In genomic region chr11:77799338-77799737, GRCh38 we compare ENCODE assay signal across 30 cellular contexts. TPM values are rescaled to one million over a fixed set of nuclear protein-coding genes. Genes with fewer than 3 reads are reported as not detected.
DNase-seq lines count a peak whose midpoint lies in the region; ATAC-seq and TF ChIP-seq lines count a peak whose summit lies in the region.
"Had no signal": no experiment of that assay in that cellular context is flagged by ENCODE, and none has a peak within 500 bp of the region (broad histone marks: within the 10 kb centered on the region; RNA-seq: fewer than 3 reads in every experiment).

No MANE protein-coding gene starts in this region.

- H3K79me2 ChIP-seq in OCI-LY7 (ENCODE audit: insufficient read depth, low read depth, low read length), result peaks cover 97% of the 10 kb centered on the region

- H3K27me3 ChIP-seq in BLaER1 treated with 17β-estradiol and CSF1 and Interleukin-3, amounts not matched to agents 10 nM and 100 nM, result no peaks in the 10 kb centered on the region
- H3K27me3 ChIP-seq: cardiac muscle cell, esophagus muscularis mucosa, gastrocnemius medialis, sigmoid colon had no signal

- CTCF ChIA-PET in OCI-LY7 (lab: Charles Lee; ENCODE audit: unreplicated experiment), result no interaction called here

- peak; percentile 58 for ATAC-seq in left ventricle myocardium superior
- no peak for ATAC-seq in activated naive CD4-positive, alpha-beta T cell treated with anti-CD3 and anti-CD28 coated beads, Interleukin-2, amount 50 U/mL, for 72 hours
- ATAC-seq: gastrocnemius medialis, GM12878, mucosa of descending colon, SK-N-SH treated with all-trans-retinoic acid at 6 μM for 48 hours had no signal

- no peak overlapping the region for H2AFZ ChIP-seq in OCI-LY7 (ENCODE audit: low read length)
- H2AFZ ChIP-seq: parathyroid adenoma had no signal

- intact Hi-C loops in OCI-LY7 (cut with micrococcal nuclease; ENCODE audit: unreplicated experiment) (no loop called here), left ventricle myocardium superior (cut with micrococcal nuclease) (no loop called here)

- no peaks in the 10 kb centered on the region for H3K9me2 ChIP-seq in OCI-LY7 (ENCODE audit: insufficient read depth, low read length)

- peaks cover 48 to 100% (median 80%) of the 10 kb centered on the region in 11 experiments for H4K20me1 ChIP-seq in BLaER1 treated with 17β-estradiol and CSF1 and Interleukin-3, amounts not matched to agents 10 nM and 100 nM
- H4K20me1 ChIP-seq in OCI-LY7 (ENCODE audit: insufficient read depth, low read length), result no peaks in the 10 kb centered on the region; the same call in 1 of the 2 replicates

- H3K36me3 ChIP-seq in BLaER1 treated with 17β-estradiol and CSF1 and Interleukin-3, amounts not matched to agents 10 nM and 100 nM, result peaks cover 12 to 74% (median 55%) of the 10 kb centered on the region in 11 experiments
- H3K36me3 ChIP-seq in OCI-LY7 (ENCODE audit: insufficient read depth, low read length), result peaks cover 15% of the 10 kb centered on the region
- H3K36me3 ChIP-seq: cardiac muscle cell, gastrocnemius medialis, sigmoid colon had no signal

- peaks cover 10 to 51% (median 47%) of the 10 kb centered on the region in 11 experiments; a peak in 20 of 22 replicates for H3K9me3 ChIP-seq in BLaER1 treated with 17β-estradiol and CSF1 and Interleukin-3, amounts not matched to agents 10 nM and 100 nM (replicated peaks in 1 of 11)
- no peaks in the 10 kb centered on the region for H3K9me3 ChIP-seq in OCI-LY7 (ENCODE audit: low read length)
- H3K9me3 ChIP-seq: esophagus muscularis mucosa, gastrocnemius medialis, mucosa of descending colon, sigmoid colon had no signal

- no peak overlapping the region for H3K4me3 ChIP-seq in AG10803 (ENCODE audit: low read length)
- no peak overlapping the region for H3K4me3 ChIP-seq in BLaER1 treated with 17β-estradiol and CSF1 and Interleukin-3, amounts not matched to agents 10 nM and 100 nM
- H3K4me3 ChIP-seq in OCI-LY7 (ENCODE audit: low read depth, low read length, poor library complexity, severe bottlenecking), result no peak overlapping the region
- H3K4me3 ChIP-seq: cardiac muscle cell, esophagus muscularis mucosa, gastrocnemius medialis, GM12878, mucosa of descending colon, sigmoid colon had no signal

- peak overlapping the region in 2 of 11 experiments; percentile 9 to 11; a peak in 1 of 22 replicates for H3K27ac ChIP-seq in BLaER1 treated with 17β-estradiol and CSF1 and Interleukin-3, amounts not matched to agents 10 nM and 100 nM
- H3K27ac ChIP-seq in OCI-LY7 (ENCODE audit: low read depth, low read length, poor library complexity, severe bottlenecking), result no peak overlapping the region
- H3K27ac ChIP-seq: cardiac muscle cell, esophagus muscularis mucosa, parathyroid adenoma, sigmoid colon had no signal

- DNase-seq in AG10803 (ENCODE audit: low read depth), result peak; percentile 37
- DNase-seq in OCI-LY7 (ENCODE audit: low spot score), result no peak
- DNase-seq in left ventricle myocardium superior, result no peak
- no peak for DNase-seq in CD1c-positive myeloid dendritic cell (ENCODE audit: extremely low spot score)
- DNase-seq in activated naive CD4-positive, alpha-beta T cell treated with anti-CD3 and anti-CD28 coated beads, Interleukin-2, amount 50 U/mL, for 72 hours (ENCODE audit: low spot score in 2 of 2), result no peak
- no peak for DNase-seq in superior temporal gyrus (ENCODE audit: extremely low spot score)
- no peak for DNase-seq in pons (ENCODE audit: low spot score)
- DNase-seq: activated CD4-positive, alpha-beta T cell treated with anti-CD3 and anti-CD28 coated beads, Interleukin-2, amount 10 ng/mL, durations not matched to agents 24 days and 14 days; activated effector memory CD4-positive, alpha-beta T cell treated with anti-CD3 and anti-CD28 coated beads, Interleukin-2, amount 50 U/mL, for 16 hours; amniotic stem cell; DMS79 treated with DMSO at 0.1 percent for 48 hours; endodermal cell; gastrocnemius medialis; H9; hippocampal formation; KG1; mucosa of descending colon; NCI-H187; NCI-H2171 treated with DMSO at 0.1 percent for 48 hours; NCI-H524; NK-92 treated with Interleukin-12 subunit alpha and Interleukin-12 subunit beta, amount 100 ng/mL, for 24 hours; sigmoid colon; T-helper 2 cell had no signal

- no peak for TF ChIP-seq CTCF in AG10803 (conservative IDR thresholded peaks at IDR 0.05; ENCODE audit: low read length)
- TF ChIP-seq CTCF in OCI-LY7 (conservative IDR thresholded peaks at IDR 0.05; ENCODE audit: low read length), result no peak

- peaks cover 0 to 33% of the 10 kb centered on the region in 2 donors for H3K36me3 Mint-ChIP-seq in activated naive CD4-positive, alpha-beta T cell treated with anti-CD3 and anti-CD28 coated beads, Interleukin-2, amount 50 U/mL, for 72 hours

- BruUV-seq in OCI-LY7 (replicated peaks; lab: Mats Ljungman, UMichigan), result no TSS peak

- H3K9me3 Mint-ChIP-seq in activated naive CD4-positive, alpha-beta T cell treated with anti-CD3 and anti-CD28 coated beads, Interleukin-2, amount 50 U/mL, for 72 hours, result peaks cover 0 to 5% of the 10 kb centered on the region in 2 donors

- H3K9ac ChIP-seq in BLaER1 treated with 17β-estradiol and CSF1 and Interleukin-3, amounts not matched to agents 10 nM and 100 nM, result no peak overlapping the region
- H3K9ac ChIP-seq: parathyroid adenoma had no signal

- POLR2A ChIA-PET in OCI-LY7 (lab: Charles Lee), result interaction anchor here (0.7 kb wide), 2 partner anchors 16 to 149 kb away, joined by 3 to 4 read pairs; no protein-coding TSS in a partner anchor

- H3K4me2 ChIP-seq in BLaER1 treated with 17β-estradiol and CSF1 and Interleukin-3, amounts not matched to agents 10 nM and 100 nM, result peak overlapping the region in 9 of 11 experiments; percentile 5 to 42 (median 33); a peak in 10 of 22 replicates
- H3K4me2 ChIP-seq in OCI-LY7 (ENCODE audit: low read length), result peak overlapping the region; percentile 29; the same call in 1 of the 2 replicates

- peaks cover 0 to 24% (median 11%) of the 10 kb centered on the region in 10 experiments; a peak in 14 of 20 replicates for H3K4me1 ChIP-seq in BLaER1 treated with 17β-estradiol and CSF1 and Interleukin-3, amounts not matched to agents 10 nM and 100 nM
- H3K4me1 ChIP-seq in OCI-LY7 (ENCODE audit: insufficient read depth, low read length, poor library complexity, severe bottlenecking), result peaks cover 9% of the 10 kb centered on the region
- H3K4me1 ChIP-seq: parathyroid adenoma had no signal

- H3K27ac Mint-ChIP-seq in activated naive CD4-positive, alpha-beta T cell treated with anti-CD3 and anti-CD28 coated beads, Interleukin-2, amount 50 U/mL, for 72 hours, result no peak overlapping the region
- H3K27ac Mint-ChIP-seq: activated CD4-positive, alpha-beta T cell treated with anti-CD3 and anti-CD28 coated beads, Interleukin-2, amount 10 ng/mL, durations not matched to agents 24 days and 14 days; endodermal cell; H9; type B pancreatic cell had no signal

RNA-seq across cellular contexts. Expression of gene RSF1, which starts 21.2 kb away (rescaled TPM):
- total RNA-seq in OCI-LY7 (2014; rRNA removed; shearing (Covaris generic)), result 33.5 and 56.9 TPM in 2 replicates
- total RNA-seq in OCI-LY7 (2022), result 75.6 and 78.8 TPM in 2 replicates
- total RNA-seq in left ventricle myocardium superior, result 42.7 TPM
- 10 to 100 TPM; 51.2 to 65.3 TPM for total RNA-seq in activated naive CD4-positive, alpha-beta T cell treated with anti-CD3 and anti-CD28 coated beads, Interleukin-2, amount 50 U/mL, for 72 hours

RNA-seq across cellular contexts. Expression of gene AAMDC, which starts 21.6 kb away (rescaled TPM):
- total RNA-seq in OCI-LY7 (2014; rRNA removed; shearing (Covaris generic)), result 11.0 and 16.2 TPM in 2 replicates
- total RNA-seq in OCI-LY7 (2022), result 13.3 and 17.1 TPM in 2 replicates
- total RNA-seq in left ventricle myocardium superior, result 117 TPM
- total RNA-seq in activated naive CD4-positive, alpha-beta T cell treated with anti-CD3 and anti-CD28 coated beads, Interleukin-2, amount 50 U/mL, for 72 hours, result 1 to 10 TPM; 6.4 to 7.8 TPM
